In genomic region chr21:35614412-35614901, GRCh38 we compare ENCODE assay signal across 16 cellular contexts.
A peak's percentile ranks its signal among the peaks of the same experiment; 100 is the strongest.
DNase-seq lines count a peak whose midpoint lies in the region; TF ChIP-seq lines count a peak whose summit lies in the region.
"Had no signal": no experiment of that assay in that cellular context is flagged by ENCODE, and none has a peak within 500 bp of the region (broad histone marks: within the 10 kb centered on the region; RNA-seq: fewer than 3 reads in every experiment).

No MANE protein-coding gene starts in this region.

- H3K4me1 ChIP-seq in HEK293 (ENCODE audit: control insufficient read depth, insufficient read depth, low read length) (no peaks in the 10 kb centered on the region), SJSA1 (replicated peaks) (peaks cover 32% of the 10 kb centered on the region)
- H3K4me1 ChIP-seq: lower lobe of right lung, upper lobe of right lung had no signal

- POLR2A ChIA-PET in HEK293 (lab: Yijun Ruan, JAX), result no interaction called here

- H3K27ac ChIP-seq in HEK293 (ENCODE audit: extremely low read depth, low read depth, low read length) (no peak overlapping the region), SJSA1 (peak overlapping the region; percentile 27; the same call in 1 of the 2 replicates)
- H3K27ac ChIP-seq: adrenal gland, dorsolateral prefrontal cortex, lower lobe of right lung, upper lobe of right lung had no signal

- DNase-seq in A172 (ENCODE audit: low spot score) (peak; percentile 78), SJSA1 (ENCODE audit: low read depth in 1 of 2, low spot score in 2 of 2) (peak; percentile 54 to 64), fibroblast of the aortic adventitia (ENCODE audit: low read depth) (peak; percentile 67), SIG-M5 treated with dmso at 0.1 percent for 504 hours (lab: John Stamatoyannopoulos, UW; ENCODE audit: unreplicated experiment) (no peak), midbrain (lab: John Stamatoyannopoulos, UW) (no peak), H4 (ENCODE audit: low spot score) (no peak)
- no peak for DNase-seq in stimulated activated CD4-positive, alpha-beta T cell treated with anti-CD3 and anti-CD28 coated beads, Interleukin-12 subunit alpha, Interleukin-12 subunit beta, amount 100 ng/mL, for 4 hours
- DNase-seq: adrenal gland, DMS153, dorsolateral prefrontal cortex, lower lobe of right lung, NCI-H1105, NCI-H526, SHP77 treated with DMSO at 0.1 percent for 48 hours, upper lobe of right lung had no signal

- TF ChIP-seq CTCF in HEK293 (tag by site-specific recombination; IDR thresholded peaks at IDR 0.05) (no peak), fibroblast of the aortic adventitia (IDR thresholded peaks at IDR 0.05; ENCODE audit: insufficient read depth, low read length) (no peak)

- CTCF ChIA-PET in HEK293 (lab: Yijun Ruan, JAX), result interaction anchor here (0.6 to 1.2 kb wide), 2 partner anchors 11 to 130 kb away, joined by 3 read pairs; no protein-coding TSS in a partner anchor

- no peaks in the 10 kb centered on the region for H3K27me3 ChIP-seq in SJSA1 (replicated peaks)
- H3K27me3 ChIP-seq: adrenal gland, upper lobe of right lung had no signal

- H3K9me3 ChIP-seq in HEK293 (ENCODE audit: control insufficient read depth, insufficient read depth, low read depth, low read length) (no peaks in the 10 kb centered on the region), SJSA1 (replicated peaks) (no peaks in the 10 kb centered on the region)
- H3K9me3 ChIP-seq: adrenal gland, lower lobe of right lung, upper lobe of right lung had no signal

- H3K36me3 ChIP-seq in HEK293 (ENCODE audit: control insufficient read depth in 2 of 2, insufficient read depth in 1 of 2, low read length in 2 of 2) (no peaks in the 10 kb centered on the region), SJSA1 (0 out of 2 replicates have a peak, but pooled peaks cover 2% of the 10 kb centered on the region)
- H3K36me3 ChIP-seq: adrenal gland, lower lobe of right lung, upper lobe of right lung had no signal

- H3K4me3 ChIP-seq in HEK293 (ENCODE audit: low read depth, low read length) (no peak overlapping the region), SJSA1 (no peak overlapping the region), fibroblast of the aortic adventitia (ENCODE audit: low read depth, low read length) (no peak overlapping the region)
- H3K4me3 ChIP-seq: adrenal gland, dorsolateral prefrontal cortex, lower lobe of right lung, upper lobe of right lung had no signal

TF ChIP-seq in HEK293, 187 proteins besides CTCF, POLR2A, EP300 and RAD21:
- no peak for TF ChIP-seq ZNF449 (tag by site-specific recombination; IDR thresholded peaks at IDR 0.05)
- peak; percentile 36 for TF ChIP-seq ZFHX2 (tag by site-specific recombination; conservative IDR thresholded peaks at IDR 0.05)
- TF ChIP-seq WT1 (tag by site-specific recombination; IDR thresholded peaks at IDR 0.05), result 0 out of 2 replicates have a peak, but pooled peaks have one; percentile 12
- TF ChIP-seq ZNF133 (tag by site-specific recombination; IDR thresholded peaks at IDR 0.05), result no peak
- TF ChIP-seq ZNF529 (tag by site-specific recombination; IDR thresholded peaks at IDR 0.05; ENCODE audit: insufficient replicate concordance), result no peak
- no peak for TF ChIP-seq TCF7L2 (IDR thresholded peaks at IDR 0.05; ENCODE audit: borderline replicate concordance, low read depth, low read length)
- TF ChIP-seq EGR2 (tag by site-specific recombination; IDR thresholded peaks at IDR 0.05; ENCODE audit: low read depth), result peak; percentile 54; the same call in 1 of the 2 replicates

Comparison
In these comparisons a context has a peak if more than half of its experiments do, and no peak if none do; other contexts are left out.
1. DNase-seq: peak in A172 (single experiment), SJSA1 (2 of 2) and fibroblast of the aortic adventitia (single experiment); none in stimulated activated CD4-positive, alpha-beta T cell treated with anti-CD3 and anti-CD28 coated beads, Interleukin-12 subunit alpha, Interleukin-12 subunit beta, amount 100 ng/mL, for 4 hours (single experiment), SIG-M5 treated with dmso at 0.1 percent for 504 hours (single experiment), midbrain (single experiment) and H4 (single experiment).